ENCODE assay signal across 9 cellular contexts in the genomic region with DNA sequence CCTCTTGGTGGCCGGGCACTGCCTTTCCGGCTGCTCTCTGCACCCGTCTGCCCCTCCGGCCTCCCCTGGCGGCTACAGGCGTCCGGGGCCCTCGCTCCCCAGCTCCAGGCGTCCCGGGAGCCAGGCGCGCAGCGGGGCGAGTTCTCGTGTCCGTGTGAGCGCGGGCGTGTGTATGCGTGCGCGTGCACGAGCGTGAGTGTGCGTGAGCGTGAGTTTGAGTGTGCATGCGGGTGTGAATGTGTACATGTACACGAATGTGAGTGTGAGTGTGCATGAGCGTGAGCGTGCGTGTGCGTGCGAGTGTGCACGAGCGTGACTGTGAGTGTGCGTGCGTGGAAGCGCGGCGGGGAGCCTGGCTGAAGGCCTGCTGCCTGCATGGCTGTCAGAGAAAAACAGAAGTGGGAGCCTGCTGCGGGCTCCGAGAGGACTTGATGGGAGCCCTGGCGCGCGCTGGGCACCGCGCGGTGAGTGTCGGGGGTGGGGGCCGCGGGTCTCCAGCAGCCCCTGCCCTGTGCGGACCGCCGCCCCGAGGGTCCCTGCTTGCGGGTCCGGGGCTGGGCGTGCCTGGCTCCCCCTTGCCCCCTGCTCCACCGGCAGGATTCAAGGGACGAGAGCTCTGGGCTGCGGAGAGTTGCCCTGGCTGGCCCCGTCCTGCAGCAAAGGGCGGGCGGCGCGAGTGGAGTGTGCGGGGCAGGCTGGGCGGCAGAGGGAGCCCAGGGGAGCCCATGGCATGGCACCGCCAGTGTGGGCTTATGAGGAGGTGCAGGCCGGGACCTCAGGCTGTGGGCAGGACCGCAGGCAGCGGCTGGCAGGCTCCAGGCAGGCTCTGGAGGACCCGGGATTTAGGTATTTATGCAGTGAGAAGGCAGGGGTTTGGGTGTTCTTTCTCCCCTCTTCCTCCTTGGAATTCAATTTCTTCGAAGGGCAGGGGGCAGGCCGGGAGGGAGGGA.
DNase-seq lines count a peak whose midpoint lies in the region; ATAC-seq and TF ChIP-seq lines count a peak whose summit lies in the region.
"Had no signal": no experiment of that assay in that cellular context is flagged by ENCODE, and none has a peak within 500 bp of the region (broad histone marks: within the 10 kb centered on the region; RNA-seq: fewer than 3 reads in every experiment).

No MANE protein-coding gene starts in this region.

- no peak overlapping the region for H3K9ac ChIP-seq in GM23248
- no peak overlapping the region for H3K9ac ChIP-seq in iPS-18a (ENCODE audit: low read length)

- H3K4me2 ChIP-seq in GM23248 (ENCODE audit: unreplicated experiment): no peak overlapping the region

- no peak overlapping the region; the same call in 1 of the 2 replicates for H3K4me3 ChIP-seq in GM23248
- H3K4me3 ChIP-seq in WERI-Rb-1 (ENCODE audit: low read depth, low read length): peak overlapping the region; percentile 28
- peak overlapping the region; percentile 34 for H3K4me3 ChIP-seq in iPS-18a (ENCODE audit: low read length)
- H3K4me3 ChIP-seq in sigmoid colon: peak overlapping the region in 3 of 4 donors; percentile 13 to 37 (median 24)

- in situ Hi-C loops in GM23248 (cut with MboI): no loop called here

- no peaks in the 10 kb centered on the region for H3K36me3 ChIP-seq in GM23248 (ENCODE audit: low read depth)
- no peaks in the 10 kb centered on the region for H3K36me3 ChIP-seq in WERI-Rb-1
- no peaks in the 10 kb centered on the region for H3K36me3 ChIP-seq in iPS-18a (ENCODE audit: control insufficient read depth, low read depth, low read length)
- no peaks in the 10 kb centered on the region for H3K36me3 ChIP-seq in sigmoid colon

- H3K27ac ChIP-seq in GM23248 (no peak overlapping the region), WERI-Rb-1 (no peak overlapping the region), iPS-18a (ENCODE audit: low read length) (no peak overlapping the region), sigmoid colon (no peak overlapping the region)

- no peaks in the 10 kb centered on the region for H3F3A ChIP-seq in GM23248 (ENCODE audit: insufficient read depth)

- peaks cover 69% of the 10 kb centered on the region for H3K27me3 ChIP-seq in GM23248 (replicated peaks; ENCODE audit: insufficient read depth)
- H3K27me3 ChIP-seq in WERI-Rb-1 (ENCODE audit: insufficient read depth, low read depth, severe bottlenecking): peaks cover 96% of the 10 kb centered on the region
- peaks cover 99% of the 10 kb centered on the region for H3K27me3 ChIP-seq in iPS-18a (ENCODE audit: control insufficient read depth, insufficient read depth, low read length)
- H3K27me3 ChIP-seq in sigmoid colon: peaks cover 54 to 98% (median 83%) of the 10 kb centered on the region in 3 donors

- no peaks in the 10 kb centered on the region for H3K9me2 ChIP-seq in GM23248 (ENCODE audit: insufficient read depth)

- no peak for TF ChIP-seq POLR2A in sigmoid colon (IDR thresholded peaks at IDR 0.05)

- no peaks in the 10 kb centered on the region for H3K4me1 ChIP-seq in GM23248 (ENCODE audit: insufficient read depth)
- peaks cover 3% of the 10 kb centered on the region for H3K4me1 ChIP-seq in iPS-18a (ENCODE audit: control insufficient read depth, low read depth, low read length)
- peaks cover 0 to 41% (median 32%) of the 10 kb centered on the region in 4 donors for H3K4me1 ChIP-seq in sigmoid colon

- H3K79me2 ChIP-seq in GM23248 (ENCODE audit: insufficient read depth): no peaks in the 10 kb centered on the region

- WGBS in GM23248 (ENCODE audit: low coverage in 1 of 2, low lambda C conversion rate in 2 of 2, missing lambda C conversion rate in 2 of 2), 2 experiments: 5 to 6% methylated on average over 66 to 68 of the region's 75 CpGs
- 5 to 9% methylated on average over 75 of the region's 75 CpGs for WGBS in sigmoid colon, 2 donors

- H4K20me1 ChIP-seq in GM23248 (ENCODE audit: insufficient read depth): no peaks in the 10 kb centered on the region

- no peak overlapping the region for H2AFZ ChIP-seq in GM23248

- TF ChIP-seq EP300 in sigmoid colon (IDR thresholded peaks at IDR 0.05): no peak

- peak; percentile 23 for DNase-seq in GM23248
- no peak for DNase-seq in WERI-Rb-1
- DNase-seq in sigmoid colon: no peak
- no peak for DNase-seq in NCI-H2107 (lab: John Stamatoyannopoulos, UW)
- no peak for DNase-seq in NCI-H1694 (lab: John Stamatoyannopoulos, UW)
- no peak for DNase-seq in EL
- DNase-seq: RPMI8226 had no signal

- intact Hi-C loops in sigmoid colon (cut with DNase I): no loop called here

- no peaks in the 10 kb centered on the region for H3K9me3 ChIP-seq in GM23248 (ENCODE audit: low read depth)
- no peaks in the 10 kb centered on the region for H3K9me3 ChIP-seq in WERI-Rb-1 (ENCODE audit: severe bottlenecking)
- no peaks in the 10 kb centered on the region for H3K9me3 ChIP-seq in iPS-18a (ENCODE audit: control insufficient read depth, low read depth, low read length)
- H3K9me3 ChIP-seq in sigmoid colon: no peaks in the 10 kb centered on the region

- TF ChIP-seq CTCF in WERI-Rb-1 (IDR thresholded peaks at IDR 0.05; ENCODE audit: low read depth, low read length) (no peak), sigmoid colon (IDR thresholded peaks at IDR 0.05) (no peak)

- no peak for ATAC-seq in HG03457 (IDR thresholded peaks at IDR 0.05; ENCODE audit: unreplicated experiment)
